Comparison of ENCODE assay signal across 19 cellular contexts in the genomic region with DNA sequence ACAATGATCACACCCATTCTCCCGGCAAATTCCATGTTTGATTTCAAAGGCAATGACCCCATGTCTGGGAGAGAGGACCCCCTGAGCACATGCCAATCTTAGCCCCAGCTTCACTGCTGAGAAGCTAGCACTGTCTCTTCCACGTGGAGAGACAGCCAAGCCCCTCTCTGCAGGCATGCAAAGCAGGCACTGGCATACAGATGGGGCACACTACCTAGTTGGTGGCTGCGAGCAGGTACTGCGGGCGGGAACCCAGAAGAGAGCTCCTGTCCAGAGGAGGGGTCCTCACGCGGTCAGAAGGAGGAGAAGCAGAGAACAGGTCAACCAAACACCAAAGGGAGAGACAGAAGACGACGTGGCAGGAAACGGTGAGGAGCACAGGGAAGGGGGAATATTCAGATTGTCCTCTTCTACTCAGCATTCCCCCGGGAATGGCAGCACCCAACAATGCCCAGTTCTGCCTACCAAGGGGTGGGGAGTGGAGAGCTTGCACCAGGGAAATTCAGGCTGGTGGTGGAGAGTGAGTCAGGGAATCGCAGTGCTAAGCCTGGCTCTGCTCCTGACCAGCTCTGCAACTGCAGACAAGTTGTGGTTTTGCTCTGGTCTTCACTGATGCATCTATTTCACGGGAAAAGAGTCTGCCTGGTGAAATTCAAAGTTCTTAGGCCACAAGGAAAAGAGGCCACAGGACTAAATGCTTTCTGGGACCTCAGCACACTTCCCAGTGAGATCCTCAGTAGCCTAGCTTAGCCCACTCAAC. TPM values are rescaled to one million over a fixed set of nuclear protein-coding genes. Genes with fewer than 3 reads are reported as not detected.
DNase-seq lines count a peak whose midpoint lies in the region; ATAC-seq, FAIRE-seq and TF ChIP-seq lines count a peak whose summit lies in the region.
"Had no signal": no experiment of that assay in that cellular context is flagged by ENCODE, and none has a peak within 500 bp of the region (broad histone marks: within the 10 kb centered on the region; RNA-seq: fewer than 3 reads in every experiment).

No MANE protein-coding gene starts in this region.

- no peaks in the 10 kb centered on the region for H3K9me3 ChIP-seq in BE2C
- H3K9me3 ChIP-seq: gastroesophageal sphincter had no signal

- H3K4me1 Mint-ChIP-seq in stimulated activated naive CD8-positive, alpha-beta T cell treated with anti-CD3 and anti-CD28 coated beads, Interleukin-15, amount 100 ng/mL, for 72 hours, result no peaks in the 10 kb centered on the region
- H3K4me1 Mint-ChIP-seq: naive B cell had no signal

- no peak for ATAC-seq in stimulated activated naive CD8-positive, alpha-beta T cell treated with anti-CD3 and anti-CD28 coated beads, Interleukin-15, amount 100 ng/mL, for 72 hours
- no peak for ATAC-seq in stimulated activated naive CD8-positive, alpha-beta T cell treated with anti-CD3 and anti-CD28 coated beads, Interleukin-15, Interleukin-2, amounts not matched to agents 100 U/mL and 50 U/mL, for 24 hours
- ATAC-seq in GM18868 (IDR thresholded peaks at IDR 0.05; ENCODE audit: unreplicated experiment), result no peak
- ATAC-seq: gastroesophageal sphincter, HepG2, left colon had no signal

- H3K9me3 Mint-ChIP-seq in stimulated activated naive CD8-positive, alpha-beta T cell treated with anti-CD3 and anti-CD28 coated beads, Interleukin-15, amount 100 ng/mL, for 72 hours, result no peaks in the 10 kb centered on the region
- H3K9me3 Mint-ChIP-seq: activated CD4-positive, alpha-beta T cell treated with anti-CD3 and anti-CD28 coated beads, Interleukin-2, amount 10 ng/mL, durations not matched to agents 24 days and 14 days; activated T-cell treated with anti-CD3 and anti-CD28 coated beads, Interleukin-2, amount 50 U/mL, for 24 hours; naive B cell had no signal

- H3K4me3 ChIP-seq in bronchial epithelial cell (ENCODE audit: low read depth, low read length), result no peak overlapping the region
- H3K4me3 ChIP-seq in BE2C (ENCODE audit: low read depth, low read length), result no peak overlapping the region
- H3K4me3 ChIP-seq: gastroesophageal sphincter had no signal

- H3K4me3 Mint-ChIP-seq in stimulated activated naive CD8-positive, alpha-beta T cell treated with anti-CD3 and anti-CD28 coated beads, Interleukin-15, amount 100 ng/mL, for 72 hours, result no peak overlapping the region
- H3K4me3 Mint-ChIP-seq: activated CD4-positive, alpha-beta T cell treated with anti-CD3 and anti-CD28 coated beads, Interleukin-2, amount 10 ng/mL, durations not matched to agents 24 days and 14 days; activated T-cell treated with anti-CD3 and anti-CD28 coated beads, Interleukin-2, amount 50 U/mL, for 24 hours had no signal

- TF ChIP-seq CTCF in bronchial epithelial cell (IDR thresholded peaks at IDR 0.05; ENCODE audit: insufficient read depth, low read length, severe bottlenecking) (no peak), BE2C (IDR thresholded peaks at IDR 0.05; ENCODE audit: low read depth, low read length) (no peak)

- H3K27ac ChIP-seq in layer of hippocampus (ENCODE audit: low read depth, low read length), result peak overlapping the region; percentile 23
- H3K27ac ChIP-seq: gastroesophageal sphincter, RWPE1 had no signal

- H3K36me3 ChIP-seq in bronchial epithelial cell (ENCODE audit: control insufficient read depth, insufficient read depth, low read length) (no peaks in the 10 kb centered on the region), BE2C (peaks cover 81% of the 10 kb centered on the region)
- H3K36me3 ChIP-seq: gastroesophageal sphincter had no signal

- FAIRE-seq in bronchial epithelial cell (lab: Jason Lieb, UNC), result no peak
- FAIRE-seq: HepG2 had no signal

- DNase-seq in stimulated activated naive CD8-positive, alpha-beta T cell treated with anti-CD3 and anti-CD28 coated beads, Interleukin-15, amount 100 ng/mL, for 72 hours, result no peak
- DNase-seq in stimulated activated naive CD8-positive, alpha-beta T cell treated with anti-CD3 and anti-CD28 coated beads, Interleukin-15, Interleukin-2, amounts not matched to agents 100 U/mL and 50 U/mL, for 24 hours, result no peak
- DNase-seq in bronchial epithelial cell (ENCODE audit: low read depth) (peak; percentile 18), BE2C (no peak), NCI-H510A (lab: John Stamatoyannopoulos, UW) (no peak), kidney glomerular epithelial cell (lab: John Stamatoyannopoulos, UW) (no peak)
- DNase-seq: activated CD4-positive, alpha-beta T cell treated with anti-CD3 and anti-CD28 coated beads, Interleukin-2, amount 10 ng/mL, durations not matched to agents 24 days and 14 days; activated T-cell treated with anti-CD3 and anti-CD28 coated beads, Interleukin-2, amount 50 U/mL, for 24 hours; left colon; naive B cell; NCI-H1436; NCI-H524 treated with DMSO at 0.1 percent for 48 hours had no signal

- H3K27me3 Mint-ChIP-seq in stimulated activated naive CD8-positive, alpha-beta T cell treated with anti-CD3 and anti-CD28 coated beads, Interleukin-15, amount 100 ng/mL, for 72 hours, result no peaks in the 10 kb centered on the region
- H3K27me3 Mint-ChIP-seq: activated T-cell treated with anti-CD3 and anti-CD28 coated beads, Interleukin-2, amount 50 U/mL, for 24 hours had no signal

- peaks cover 36% of the 10 kb centered on the region for H3K4me1 ChIP-seq in BE2C

- H3K27ac Mint-ChIP-seq in stimulated activated naive CD8-positive, alpha-beta T cell treated with anti-CD3 and anti-CD28 coated beads, Interleukin-15, amount 100 ng/mL, for 72 hours, result peak overlapping the region; percentile 68 to 74
- H3K27ac Mint-ChIP-seq: activated CD4-positive, alpha-beta T cell treated with anti-CD3 and anti-CD28 coated beads, Interleukin-2, amount 10 ng/mL, durations not matched to agents 24 days and 14 days; activated T-cell treated with anti-CD3 and anti-CD28 coated beads, Interleukin-2, amount 50 U/mL, for 24 hours had no signal

- no peaks in the 10 kb centered on the region for H3K27me3 ChIP-seq in bronchial epithelial cell (ENCODE audit: control insufficient read depth, insufficient read depth, low read length)
- no peaks in the 10 kb centered on the region for H3K27me3 ChIP-seq in layer of hippocampus (ENCODE audit: control insufficient read depth, insufficient read depth, low read length)
- no peaks in the 10 kb centered on the region for H3K27me3 ChIP-seq in BE2C

RNA-seq across cellular contexts. Expression of gene GOLT1A, which starts 48.1 kb away (rescaled TPM):
- 1.2 and 1.8 TPM in 2 replicates for total RNA-seq in bronchial epithelial cell
- not detected for polyA plus RNA-seq in BE2C (2012; ENCODE audit: insufficient read depth, insufficient read length, low read depth)
- total RNA-seq: A673; activated CD4-positive, alpha-beta T cell treated with anti-CD3 and anti-CD28 coated beads, Interleukin-2, amount 10 ng/mL, durations not matched to agents 24 days and 14 days; T-helper 2 cell treated with Interferon-gamma antibody and Interleukin-4, amounts not matched to agents 100 ng/mL and 5 ng/mL, for 36 hours had no signal
